14 cellular contexts compared by ENCODE assay signal in the genomic region with DNA sequence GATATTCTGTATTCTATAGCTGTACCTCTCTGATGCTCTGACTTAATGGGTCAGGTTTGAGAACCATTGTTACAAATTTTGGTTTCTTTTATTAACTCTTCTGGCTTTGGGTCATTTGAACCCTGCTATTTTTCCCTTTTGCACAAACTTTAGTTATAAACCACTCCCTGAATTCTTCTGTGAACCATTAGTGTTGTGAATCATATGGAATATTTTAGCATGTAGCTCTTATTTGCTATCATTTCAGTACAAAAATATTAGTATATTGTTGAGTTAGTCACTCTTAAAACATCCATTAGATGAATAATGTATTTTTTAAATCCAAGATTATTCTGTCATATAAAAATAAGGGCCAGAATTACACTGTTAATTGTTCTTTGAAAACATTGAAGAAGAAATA.
"Had no signal": no experiment of that assay in that cellular context is flagged by ENCODE, and none has a peak within 500 bp of the region (broad histone marks: within the 10 kb centered on the region; RNA-seq: fewer than 3 reads in every experiment).

No MANE protein-coding gene starts in this region.

- H3K27ac ChIP-seq: lower lobe of right lung, neutrophil, right atrium auricular region, tibial nerve, vagina had no signal

- H3K4me3 Mint-ChIP-seq: brain; naive thymus-derived CD4-positive, alpha-beta T cell; stimulated activated memory B cell treated with anti-CD40 and anti-IgM and Interleukin-4, amounts not matched to agents 10 μg/mL and 1 μg/mL and 100 μg/mL, for 72 hours had no signal

- H3K27me3 ChIP-seq: neutrophil, right atrium auricular region, tibial nerve, vagina had no signal

- ATAC-seq: lower lobe of right lung; naive thymus-derived CD4-positive, alpha-beta T cell; stimulated activated memory B cell treated with anti-CD40 and anti-IgM and Interleukin-4, amounts not matched to agents 10 μg/mL and 1 μg/mL and 100 μg/mL, for 72 hours had no signal

- H3K27ac Mint-ChIP-seq: activated T-helper 2 cell treated with anti-CD3 and anti-CD28 coated beads, Interferon-gamma antibody, Interleukin-2, Interleukin-4, amounts not matched to agents 10 μg/mL and 5 μg/mL and 100 μg/mL, durations not matched to agents 14 hours and 24 hours and 36 hours; brain; naive thymus-derived CD4-positive, alpha-beta T cell; stimulated activated memory B cell treated with anti-CD40 and anti-IgM and Interleukin-4, amounts not matched to agents 10 μg/mL and 1 μg/mL and 100 μg/mL, for 72 hours had no signal

- H3K4me1 Mint-ChIP-seq: brain; stimulated activated memory B cell treated with anti-CD40 and anti-IgM and Interleukin-4, amounts not matched to agents 10 μg/mL and 1 μg/mL and 100 μg/mL, for 72 hours had no signal

- H3K4me1 ChIP-seq: lower lobe of right lung, right atrium auricular region, vagina had no signal

- H3K36me3 ChIP-seq: neutrophil, right atrium auricular region, vagina had no signal

- H3K9me3 ChIP-seq: neutrophil, vagina had no signal

- H3K27me3 Mint-ChIP-seq: naive thymus-derived CD4-positive, alpha-beta T cell; stimulated activated memory B cell treated with anti-CD40 and anti-IgM and Interleukin-4, amounts not matched to agents 10 μg/mL and 1 μg/mL and 100 μg/mL, for 72 hours had no signal

- DNase-seq: activated CD4-positive, alpha-beta T cell treated with anti-CD3 and anti-CD28 coated beads, Interleukin-2, amount 50 U/mL, for 1 hour; activated CD4-positive, CD25-positive, alpha-beta regulatory T cell; activated naive CD4-positive, alpha-beta T cell treated with anti-CD3 and anti-CD28 coated beads, Interleukin-2, amount 50 U/mL, for 16 hours; activated T-cell treated with anti-CD3 and anti-CD28 coated beads for 4 hours; hippocampal formation; lower lobe of right lung; naive thymus-derived CD4-positive, alpha-beta T cell had no signal

- H3K4me3 ChIP-seq: lower lobe of right lung, right atrium auricular region, tibial nerve, vagina had no signal
